ENCODE assay signal across 8 cellular contexts in genomic region chr11:130070109-130070828, GRCh38. TPM values are rescaled to one million over a fixed set of nuclear protein-coding genes. Genes with fewer than 3 reads are reported as not detected.
DNase-seq lines count a peak whose midpoint lies in the region; ATAC-seq and TF ChIP-seq lines count a peak whose summit lies in the region.

No MANE protein-coding gene starts in this region.

- H3K4me3 ChIP-seq in urinary bladder (ENCODE audit: low read depth, low read length) = peak overlapping the region; percentile 99

- CTCF ChIA-PET in activated naive CD4-positive, alpha-beta T cell treated with anti-CD3 and anti-CD28 coated beads for 36 hours (lab: Charles Lee) = interaction anchor here (0.6 to 2.2 kb wide), 10 partner anchors 15 to 147 kb away, joined by 3 to 7 read pairs (median 4); no protein-coding TSS in a partner anchor

- H3K27ac Mint-ChIP-seq in activated naive CD4-positive, alpha-beta T cell treated with anti-CD3 and anti-CD28 coated beads for 36 hours = no peak overlapping the region
- peak overlapping the region; percentile 75 for H3K27ac Mint-ChIP-seq in glutamatergic neuron (ENCODE audit: unreplicated experiment)
- H3K27ac Mint-ChIP-seq in osteocyte (ENCODE audit: unreplicated experiment) = peak overlapping the region; percentile 81

- TF ChIP-seq CTCF in glutamatergic neuron (IDR thresholded peaks at IDR 0.05; ENCODE audit: partially characterized antibody, unreplicated experiment) = no peak
- peak; percentile 10 for TF ChIP-seq CTCF in osteocyte (IDR thresholded peaks at IDR 0.05)

- no peaks in the 10 kb centered on the region for H3K36me3 ChIP-seq in urinary bladder (ENCODE audit: insufficient read depth)

- peaks cover 23% of the 10 kb centered on the region for H3K4me1 Mint-ChIP-seq in activated naive CD4-positive, alpha-beta T cell treated with anti-CD3 and anti-CD28 coated beads for 36 hours (ENCODE audit: low read depth)
- peaks cover 21% of the 10 kb centered on the region for H3K4me1 Mint-ChIP-seq in glutamatergic neuron (ENCODE audit: low read depth, unreplicated experiment)
- H3K4me1 Mint-ChIP-seq in osteocyte (ENCODE audit: unreplicated experiment) = peaks cover 31% of the 10 kb centered on the region

- H3K36me3 Mint-ChIP-seq in activated naive CD4-positive, alpha-beta T cell treated with anti-CD3 and anti-CD28 coated beads for 36 hours (ENCODE audit: low read depth) = no peaks in the 10 kb centered on the region
- H3K36me3 Mint-ChIP-seq in glutamatergic neuron (ENCODE audit: unreplicated experiment) (no peaks in the 10 kb centered on the region), osteocyte (ENCODE audit: unreplicated experiment) (no peaks in the 10 kb centered on the region)

- H3K27me3 Mint-ChIP-seq in activated naive CD4-positive, alpha-beta T cell treated with anti-CD3 and anti-CD28 coated beads for 36 hours (ENCODE audit: low read depth) = peaks cover 4% of the 10 kb centered on the region
- peaks cover 7% of the 10 kb centered on the region for H3K27me3 Mint-ChIP-seq in glutamatergic neuron (ENCODE audit: unreplicated experiment)
- no peaks in the 10 kb centered on the region for H3K27me3 Mint-ChIP-seq in osteocyte (ENCODE audit: unreplicated experiment)

- H3K9me3 Mint-ChIP-seq in activated naive CD4-positive, alpha-beta T cell treated with anti-CD3 and anti-CD28 coated beads for 36 hours = no peaks in the 10 kb centered on the region
- H3K9me3 Mint-ChIP-seq in glutamatergic neuron (ENCODE audit: unreplicated experiment) (peaks cover 13% of the 10 kb centered on the region), osteocyte (ENCODE audit: unreplicated experiment) (no peaks in the 10 kb centered on the region)

- peak; percentile 30 for ATAC-seq in HG02970 (IDR thresholded peaks at IDR 0.05; ENCODE audit: low FRiP score, unreplicated experiment)

- peak overlapping the region; percentile 91 for H3K4me3 Mint-ChIP-seq in activated naive CD4-positive, alpha-beta T cell treated with anti-CD3 and anti-CD28 coated beads for 36 hours
- peak overlapping the region; percentile 95 for H3K4me3 Mint-ChIP-seq in glutamatergic neuron (ENCODE audit: unreplicated experiment)
- H3K4me3 Mint-ChIP-seq in osteocyte (ENCODE audit: unreplicated experiment) = peak overlapping the region; percentile 84

- under 1% methylated on average over 99 of the region's 99 CpGs for WGBS in urinary bladder

- intact Hi-C loops in activated naive CD4-positive, alpha-beta T cell treated with anti-CD3 and anti-CD28 coated beads for 36 hours (cut with micrococcal nuclease) = no loop called here

- no peaks in the 10 kb centered on the region for H3K4me1 ChIP-seq in urinary bladder (ENCODE audit: insufficient read depth)

- H3K27ac ChIP-seq in urinary bladder (ENCODE audit: low read depth) = peak overlapping the region; percentile 92

- DNase-seq in NCI-H2196 (lab: John Stamatoyannopoulos, UW; ENCODE audit: unreplicated experiment) (peak; percentile 19), NCI-H2196 treated with DMSO at 0.1 percent for 48 hours (lab: John Stamatoyannopoulos, UW; ENCODE audit: unreplicated experiment) (no peak), glutamatergic neuron (peak; percentile 68), osteocyte (ENCODE audit: extremely low spot score, unreplicated experiment) (peak; percentile 86)
- DNase-seq in activated naive CD4-positive, alpha-beta T cell treated with anti-CD3 and anti-CD28 coated beads for 36 hours = peak; percentile 56

TF ChIP-seq in PFSK-1, 5 proteins besides CTCF, POLR2A, EP300 and RAD21:
- TF ChIP-seq FOXP2 (optimal IDR thresholded peaks at IDR 0.05; ENCODE audit: borderline replicate concordance, extremely low read depth, extremely low read length, insufficient read depth) = peak; percentile 7
- TF ChIP-seq SIN3A (IDR thresholded peaks at IDR 0.05; ENCODE audit: borderline replicate concordance, insufficient read depth, low read length) = 0 out of 2 replicates have a peak, but pooled peaks have one; percentile 7
- TF ChIP-seq TAF1 (IDR thresholded peaks at IDR 0.05; ENCODE audit: borderline replicate concordance, insufficient read depth, low read length) = no peak
- TF ChIP-seq POLR2AphosphoS5 (IDR thresholded peaks at IDR 0.05; ENCODE audit: low read depth, low read length) = no peak

RNA-seq across cellular contexts. Expression of gene APLP2, which starts 0.6 kb away (rescaled TPM):
- 165 TPM for polyA plus RNA-seq in PFSK-1 (2012; ENCODE audit: insufficient read length, low read depth)
- 10 to 100 TPM; 38.4 to 43.5 TPM for total RNA-seq in activated naive CD4-positive, alpha-beta T cell treated with anti-CD3 and anti-CD28 coated beads for 36 hours
- total RNA-seq in glutamatergic neuron (ENCODE audit: unreplicated experiment) = 183 TPM
- total RNA-seq in osteocyte = 330 and 338 TPM in 2 replicates
- 217 TPM for total RNA-seq in urinary bladder
- polyA plus RNA-seq in urinary bladder = 364 TPM
